Comparison of ENCODE assay signal across 1 cellular context in genomic region chr4:6767725-6768538, GRCh38.
TF ChIP-seq lines count a peak whose summit lies in the region.

No MANE protein-coding gene starts in this region.

TF ChIP-seq in A549, 52 proteins besides CTCF, POLR2A, EP300 and RAD21 (continued from another document):
- TF ChIP-seq BCL3 (IDR thresholded peaks at IDR 0.05) (no peak), MAX (IDR thresholded peaks at IDR 0.05) (no peak), HDAC2 (IDR thresholded peaks at IDR 0.05) (no peak), HEYL (CRISPR knock-in tag; IDR thresholded peaks at IDR 0.05) (no peak), KDM5A (IDR thresholded peaks at IDR 0.05) (no peak), MAZ (IDR thresholded peaks at IDR 0.05; ENCODE audit: borderline replicate concordance, low read depth, low read length) (no peak), HOXB13 (CRISPR knock-in tag; IDR thresholded peaks at IDR 0.05; ENCODE audit: low read depth) (no peak), RNF2 (IDR thresholded peaks at IDR 0.05; ENCODE audit: borderline replicate concordance, low read depth) (no peak)
TF ChIP-seq in A549: peak in this region for 0.
